Comparison of ENCODE assay signal across 22 cellular contexts in the genomic region with DNA sequence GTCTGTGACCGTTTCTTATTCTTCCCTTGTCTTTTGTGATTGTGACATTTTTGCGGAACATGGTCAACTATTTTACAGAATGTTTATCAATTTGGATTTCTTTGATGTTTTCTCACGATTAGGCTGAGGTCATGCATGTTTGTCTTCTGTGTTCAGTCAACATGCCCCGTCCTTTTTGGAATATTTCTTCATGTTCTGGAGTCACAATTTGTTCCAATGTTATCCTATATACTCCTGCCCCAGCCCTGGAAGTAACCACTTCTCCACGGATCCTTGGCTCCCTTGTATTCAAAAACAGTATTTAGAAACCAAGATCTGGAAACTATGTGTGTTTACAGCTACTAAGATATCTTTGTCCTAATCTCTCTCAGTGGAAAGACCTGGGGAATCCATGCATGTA. TPM values are rescaled to one million over a fixed set of nuclear protein-coding genes. Genes with fewer than 3 reads are reported as not detected.
DNase-seq lines count a peak whose midpoint lies in the region; ATAC-seq, FAIRE-seq and TF ChIP-seq lines count a peak whose summit lies in the region.
"Had no signal": no experiment of that assay in that cellular context is flagged by ENCODE, and none has a peak within 500 bp of the region (broad histone marks: within the 10 kb centered on the region; RNA-seq: fewer than 3 reads in every experiment).

No MANE protein-coding gene starts in this region.

- ATAC-seq in activated CD4-positive, alpha-beta T cell treated with anti-CD3 and anti-CD28 coated beads for 36 hours = no peak
- ATAC-seq in naive thymus-derived CD8-positive, alpha-beta T cell = no peak
- no peak for ATAC-seq in gastrocnemius medialis
- ATAC-seq: PC-3 had no signal

- DNase-seq in activated CD4-positive, alpha-beta T cell treated with anti-CD3 and anti-CD28 coated beads for 36 hours = no peak
- DNase-seq in activated CD4-positive, alpha-beta T cell treated with anti-CD3 and anti-CD28 coated beads, Interleukin-2, amount 50 U/mL, for 1 hour = no peak
- no peak for DNase-seq in GM12891 (ENCODE audit: insufficient read length, low spot score)
- DNase-seq in naive thymus-derived CD8-positive, alpha-beta T cell = no peak
- no peak for DNase-seq in T1000 (lab: John Stamatoyannopoulos, UW)
- no peak for DNase-seq in gastrocnemius medialis
- DNase-seq in RPMI8226 = no peak
- DNase-seq: activated CD4-positive, alpha-beta T cell treated with anti-CD3 and anti-CD28 coated beads for 1 hour; activated T-cell treated with anti-CD3 and anti-CD28 coated beads, Interleukin-2, amount 50 U/mL, for 1 hour; C1 segment of cervical spinal cord; endodermal cell; NCI-H1694; NCI-H82; PC-3; stimulated activated CD4-positive, alpha-beta T cell treated with anti-CD3 and anti-CD28 coated beads, Interleukin-4, amount 100 ng/mL, for 4 hours; T-helper 9 cell had no signal

- no peaks in the 10 kb centered on the region for H3K9me3 ChIP-seq in gastrocnemius medialis
- H3K9me3 ChIP-seq: thoracic aorta had no signal

- in situ Hi-C loops in gastrocnemius medialis (cut with MboI; ENCODE audit: low sequenced_read_pairs in 4 of 4) = no loop called here

- H3K4me3 Mint-ChIP-seq in activated CD4-positive, alpha-beta T cell treated with anti-CD3 and anti-CD28 coated beads for 36 hours = peak overlapping the region; percentile 0
- peak overlapping the region; percentile 60 for H3K4me3 Mint-ChIP-seq in activated naive CD8-positive, alpha-beta T cell
- H3K4me3 Mint-ChIP-seq in naive thymus-derived CD8-positive, alpha-beta T cell = peak overlapping the region in 9 of 10 donors; percentile 13 to 65 (median 47)
- H3K4me3 Mint-ChIP-seq: endodermal cell, memory B cell, nephron had no signal

- intact Hi-C loops in activated CD4-positive, alpha-beta T cell treated with anti-CD3 and anti-CD28 coated beads for 36 hours (cut with DNase I, micrococcal nuclease) = loop anchor here in 1 of 2 experiments (5.0 kb wide), 1 partner anchor 44 kb away; no protein-coding TSS in a partner anchor
- intact Hi-C loops in gastrocnemius medialis (cut with DNase I; ENCODE audit: low total_unique reads) = no loop called here

- no peak overlapping the region for H3K4me3 ChIP-seq in gastrocnemius medialis
- H3K4me3 ChIP-seq: smooth muscle cell, thoracic aorta had no signal

- no peak overlapping the region for H3K27ac ChIP-seq in gastrocnemius medialis
- H3K27ac ChIP-seq: thoracic aorta had no signal

- CTCF ChIA-PET in activated CD4-positive, alpha-beta T cell treated with anti-CD3 and anti-CD28 coated beads for 36 hours (lab: Charles Lee) = interaction anchor here (0.9 to 1.3 kb wide), 5 partner anchors 13 to 87 kb away, joined by 3 to 5 read pairs (median 4); no protein-coding TSS in a partner anchor

- TF ChIP-seq POLR2A in GM12891 (IDR thresholded peaks at IDR 0.05; ENCODE audit: low read depth, low read length) = no peak
- TF ChIP-seq POLR2A in gastrocnemius medialis (IDR thresholded peaks at IDR 0.05) = no peak

- peak overlapping the region; percentile 70 for H3K27ac Mint-ChIP-seq in activated CD4-positive, alpha-beta T cell treated with anti-CD3 and anti-CD28 coated beads for 36 hours
- H3K27ac Mint-ChIP-seq in activated naive CD8-positive, alpha-beta T cell = peak overlapping the region; percentile 83
- H3K27ac Mint-ChIP-seq in naive thymus-derived CD8-positive, alpha-beta T cell = peak overlapping the region; percentile 38 to 88 (median 74)
- H3K27ac Mint-ChIP-seq: endodermal cell, memory B cell, nephron had no signal

- peaks cover 0 to 10% of the 10 kb centered on the region in 2 donors for H3K4me1 ChIP-seq in gastrocnemius medialis

- no peak for TF ChIP-seq CTCF in gastrocnemius medialis (IDR thresholded peaks at IDR 0.05 in 4 of 5, conservative IDR thresholded peaks at IDR 0.05 in 1 of 5)

- H3K4me1 Mint-ChIP-seq in activated CD4-positive, alpha-beta T cell treated with anti-CD3 and anti-CD28 coated beads for 36 hours = peaks cover 66% of the 10 kb centered on the region
- peaks cover 61% of the 10 kb centered on the region for H3K4me1 Mint-ChIP-seq in activated naive CD8-positive, alpha-beta T cell (ENCODE audit: low read depth)
- peaks cover 21 to 70% (median 56%) of the 10 kb centered on the region in 4 donors for H3K4me1 Mint-ChIP-seq in naive thymus-derived CD8-positive, alpha-beta T cell
- H3K4me1 Mint-ChIP-seq: nephron had no signal

- H3K27me3 Mint-ChIP-seq in activated CD4-positive, alpha-beta T cell treated with anti-CD3 and anti-CD28 coated beads for 36 hours = no peaks in the 10 kb centered on the region
- no peaks in the 10 kb centered on the region for H3K27me3 Mint-ChIP-seq in activated naive CD8-positive, alpha-beta T cell
- no peaks in the 10 kb centered on the region for H3K27me3 Mint-ChIP-seq in naive thymus-derived CD8-positive, alpha-beta T cell
- H3K27me3 Mint-ChIP-seq: memory B cell had no signal

- POLR2A ChIA-PET in activated CD4-positive, alpha-beta T cell treated with anti-CD3 and anti-CD28 coated beads for 36 hours (lab: Charles Lee) = interaction anchor here (1.0 kb wide), 1 partner anchor 9 kb away, joined by 4 read pairs; the partner anchor contains the start of gene CARD8
- POLR2A ChIA-PET in naive thymus-derived CD8-positive, alpha-beta T cell (lab: Charles Lee) = interaction anchor here (0.6 to 3.2 kb wide), 3 partner anchors 10 to 88 kb away, joined by 3 to 16 read pairs (median 3); partner anchors contain the start of gene CARD8

- H3K27me3 ChIP-seq in gastrocnemius medialis = no peaks in the 10 kb centered on the region

- H3K36me3 ChIP-seq in gastrocnemius medialis = peaks cover 0 to 25% of the 10 kb centered on the region in 2 donors

- FAIRE-seq in GM12891 (lab: Jason Lieb, UNC) = peak; percentile 70
- FAIRE-seq: islet of Langerhans had no signal

- H3K9me3 Mint-ChIP-seq in activated CD4-positive, alpha-beta T cell treated with anti-CD3 and anti-CD28 coated beads for 36 hours (ENCODE audit: low read depth) = no peaks in the 10 kb centered on the region
- peaks cover 3% of the 10 kb centered on the region for H3K9me3 Mint-ChIP-seq in activated naive CD8-positive, alpha-beta T cell (ENCODE audit: low read depth)
- H3K9me3 Mint-ChIP-seq in naive thymus-derived CD8-positive, alpha-beta T cell = no peaks in the 10 kb centered on the region
- H3K9me3 Mint-ChIP-seq: endodermal cell, memory B cell, nephron had no signal

- H3K36me3 Mint-ChIP-seq in activated CD4-positive, alpha-beta T cell treated with anti-CD3 and anti-CD28 coated beads for 36 hours (ENCODE audit: low read depth) = peaks cover 50% of the 10 kb centered on the region
- peaks cover 20% of the 10 kb centered on the region for H3K36me3 Mint-ChIP-seq in activated naive CD8-positive, alpha-beta T cell
- H3K36me3 Mint-ChIP-seq in naive thymus-derived CD8-positive, alpha-beta T cell = peaks cover 0 to 38% (median 32%) of the 10 kb centered on the region in 3 donors

TF ChIP-seq in GM12891, 5 proteins besides CTCF, POLR2A, EP300 and RAD21:
- TF ChIP-seq POU2F2 (IDR thresholded peaks at IDR 0.05; ENCODE audit: low read depth, low read length) (no peak), SPI1 (IDR thresholded peaks at IDR 0.05; ENCODE audit: low read depth, low read length) (no peak), TAF1 (IDR thresholded peaks at IDR 0.05; ENCODE audit: low read depth, low read length) (no peak), POLR2AphosphoS5 (IDR thresholded peaks at IDR 0.05; ENCODE audit: low read depth, low read length) (no peak), PAX5 (IDR thresholded peaks at IDR 0.05; ENCODE audit: insufficient read depth, low read length, severe bottlenecking) (no peak)

RNA-seq across cellular contexts. Expression of gene CARD8, which starts 9.6 kb away (rescaled TPM):
- total RNA-seq in activated CD4-positive, alpha-beta T cell treated with anti-CD3 and anti-CD28 coated beads for 36 hours = 100 to 1,000 TPM; 109 to 118 TPM
- 34.7 TPM for polyA plus RNA-seq in GM12891 (2012; ENCODE audit: low read depth, missing spikeins)
- 100 to 1,000 TPM; 301 to 314 TPM for total RNA-seq in naive thymus-derived CD8-positive, alpha-beta T cell
- 100 to 1,000 TPM in 1 of 3 donors, 10 to 100 TPM in 2; 73.3 to 104 (median 87.7) TPM for polyA plus RNA-seq in naive thymus-derived CD8-positive, alpha-beta T cell
- total RNA-seq in gastrocnemius medialis = 10 to 100 TPM; 15.7 to 23.3 (median 20.2) TPM

RNA-seq across cellular contexts. Expression of gene ZNF114, which starts 23.8 kb away (rescaled TPM):
- under 1 TPM in 1 of 2 experiments, not detected in 1; 0.12 TPM for total RNA-seq in activated CD4-positive, alpha-beta T cell treated with anti-CD3 and anti-CD28 coated beads for 36 hours
- 0.12 TPM for polyA plus RNA-seq in GM12891 (2012; ENCODE audit: low read depth, missing spikeins)
- total RNA-seq in naive thymus-derived CD8-positive, alpha-beta T cell = not detected
- under 1 TPM in 1 of 3 donors, not detected in 2; 0.17 TPM for polyA plus RNA-seq in naive thymus-derived CD8-positive, alpha-beta T cell
- under 1 TPM in 1 of 4 donors, not detected in 3; 0.36 TPM for total RNA-seq in gastrocnemius medialis

Comparison
In these comparisons a context has a peak if more than half of its experiments do, and no peak if none do; other contexts are left out.
1. H3K4me3 Mint-ChIP-seq: peak in every context shown above with its lines; median percentile 60 in activated naive CD8-positive, alpha-beta T cell; 47 in naive thymus-derived CD8-positive, alpha-beta T cell; 0 in activated CD4-positive, alpha-beta T cell treated with anti-CD3 and anti-CD28 coated beads for 36 hours.
2. RNA of gene CARD8, which starts 9.6 kb away (total RNA-seq): 301 to 314 TPM in naive thymus-derived CD8-positive, alpha-beta T cell and 109 to 118 TPM in activated CD4-positive, alpha-beta T cell treated with anti-CD3 and anti-CD28 coated beads for 36 hours; 15.7 to 23.3 TPM in gastrocnemius medialis; every median in the first group is over 4 times any median in the second.
3. Peak in every context shown above with its lines, with median percentiles within 50 percentile points of each other: H3K27ac Mint-ChIP-seq.